In the genomic region with DNA sequence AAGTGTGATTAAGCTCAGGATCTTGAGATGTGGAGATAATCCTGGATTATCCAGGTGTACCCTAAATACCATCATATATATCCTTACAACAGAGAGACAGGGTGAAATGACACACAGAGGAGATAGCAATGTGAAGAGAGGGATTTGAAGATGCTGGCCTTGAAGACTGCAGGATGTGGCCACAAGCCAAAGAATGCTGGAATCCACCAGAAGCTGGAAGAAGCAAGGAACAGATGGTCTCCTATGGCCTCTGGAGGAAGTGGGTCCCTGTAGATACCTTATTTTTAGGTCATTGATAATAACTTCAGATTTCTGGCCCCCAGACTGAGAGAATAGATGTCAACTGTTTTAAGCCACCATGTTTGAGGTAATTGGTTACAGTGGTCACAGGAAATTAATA, we compare ENCODE assay signal across 24 cellular contexts.
"Had no signal": no experiment of that assay in that cellular context is flagged by ENCODE, and none has a peak within 500 bp of the region (broad histone marks: within the 10 kb centered on the region; RNA-seq: fewer than 3 reads in every experiment).

No MANE protein-coding gene starts in this region.

- H3K27ac ChIP-seq: neural progenitor cell, ovary, parathyroid adenoma, psoas muscle, right lobe of liver, sigmoid colon, stomach, thoracic aorta, thyroid gland, tibial nerve, upper lobe of left lung, vagina had no signal

- H3K79me2 ChIP-seq: parathyroid adenoma had no signal

- H3K4me2 ChIP-seq: neural progenitor cell had no signal

- H3K9me3 ChIP-seq: ovary, psoas muscle, right lobe of liver, sigmoid colon, thoracic aorta, thyroid gland, vagina had no signal

- DNase-seq: occipital lobe; ovary; posterior cingulate gyrus; psoas muscle; right cardiac atrium; right lobe of liver; sigmoid colon; small intestine; stimulated activated CD4-positive, alpha-beta T cell treated with anti-CD3 and anti-CD28 coated beads, Interleukin-15, amount 100 ng/mL, for 24 hours; stimulated activated CD4-positive, alpha-beta T cell treated with anti-CD3 and anti-CD28 coated beads, Interleukin-2, amount 100 ng/mL, for 24 hours; stimulated activated CD4-positive, alpha-beta T cell treated with anti-CD3 and anti-CD28 coated beads, Interleukin-2, amount 100 ng/mL, for 48 hours; stimulated activated CD4-positive, alpha-beta T cell treated with anti-CD3 and anti-CD28 coated beads, Interleukin-4, amount 100 ng/mL, for 24 hours; stimulated activated naive B cell treated with anti-CD40 and anti-IgM and Interleukin-4, amounts not matched to agents 10 μg/mL and 1 μg/mL and 100 μg/mL, for 72 hours; stimulated activated naive CD4-positive, alpha-beta T cell treated with Interleukin-2 at 50 U/mL for 16 hours; stomach; thyroid gland; trophoblast cell; upper lobe of left lung had no signal

- H3K36me3 ChIP-seq: neural progenitor cell, ovary, right lobe of liver, sigmoid colon, stomach, thoracic aorta, thyroid gland, tibial nerve, upper lobe of left lung, vagina had no signal

- ATAC-seq: psoas muscle; right cardiac atrium; right lobe of liver; stimulated activated effector memory CD8-positive, alpha-beta T cell treated with anti-CD3 and anti-CD28 coated beads, Interleukin-12 subunit alpha, Interleukin-12 subunit beta, amount 100 ng/mL, for 72 hours; stimulated activated naive B cell treated with anti-CD40 and anti-IgM and Interleukin-4, amounts not matched to agents 10 μg/mL and 1 μg/mL and 100 μg/mL, for 72 hours had no signal

- H3K27me3 ChIP-seq: neural progenitor cell, ovary, right lobe of liver, sigmoid colon, stomach, thyroid gland, tibial nerve, upper lobe of left lung, vagina had no signal

- H3K4me1 ChIP-seq: neural progenitor cell, psoas muscle, right lobe of liver, sigmoid colon, stomach, thyroid gland, tibial nerve, upper lobe of left lung, vagina had no signal

- H3K4me3 ChIP-seq: neural progenitor cell, ovary, psoas muscle, right lobe of liver, sigmoid colon, stomach, thoracic aorta, thyroid gland, tibial nerve, upper lobe of left lung, vagina had no signal

- H2AFZ ChIP-seq: neural progenitor cell, parathyroid adenoma had no signal

- H3K9ac ChIP-seq: neural progenitor cell, parathyroid adenoma had no signal
